Comparison of ENCODE assay signal across 8 cellular contexts in genomic region chr1:121458291-121459048, GRCh38.
A peak's percentile ranks its signal among the peaks of the same experiment; 100 is the strongest.
DNase-seq lines count a peak whose midpoint lies in the region; ATAC-seq lines count a peak whose summit lies in the region.

No MANE protein-coding gene starts in this region.

- H3K9me3 Mint-ChIP-seq in activated CD8-positive, alpha-beta memory T cell treated with anti-CD3 and anti-CD28 coated beads, Interleukin-2, amount 10 ng/mL, durations not matched to agents 7 days and 5 days (ENCODE audit: low read depth), result peaks cover 2% of the 10 kb centered on the region
- H3K9me3 Mint-ChIP-seq in stimulated activated naive B cell treated with anti-CD40 and anti-IgM and Interleukin-4, amounts not matched to agents 10 μg/mL and 1 μg/mL and 100 μg/mL, for 72 hours, result peaks cover 0 to 1% of the 10 kb centered on the region in 2 donors
- H3K9me3 Mint-ChIP-seq in activated naive CD4-positive, alpha-beta T cell treated with anti-CD3 and anti-CD28 coated beads for 36 hours, result no peaks in the 10 kb centered on the region

- H3K27me3 Mint-ChIP-seq in activated CD8-positive, alpha-beta memory T cell treated with anti-CD3 and anti-CD28 coated beads, Interleukin-2, amount 10 ng/mL, durations not matched to agents 7 days and 5 days, result peaks cover 6% of the 10 kb centered on the region
- peaks cover 0 to 10% of the 10 kb centered on the region in 2 donors for H3K27me3 Mint-ChIP-seq in stimulated activated naive B cell treated with anti-CD40 and anti-IgM and Interleukin-4, amounts not matched to agents 10 μg/mL and 1 μg/mL and 100 μg/mL, for 72 hours
- peaks cover 2% of the 10 kb centered on the region for H3K27me3 Mint-ChIP-seq in activated naive CD4-positive, alpha-beta T cell treated with anti-CD3 and anti-CD28 coated beads for 36 hours (ENCODE audit: low read depth)

- intact Hi-C loops in activated naive CD4-positive, alpha-beta T cell treated with anti-CD3 and anti-CD28 coated beads for 36 hours (cut with micrococcal nuclease), result loop anchor here (10.0 kb wide), 1 partner anchor 54 kb away; no protein-coding TSS in a partner anchor

- H3K4me1 Mint-ChIP-seq in activated CD8-positive, alpha-beta memory T cell treated with anti-CD3 and anti-CD28 coated beads, Interleukin-2, amount 10 ng/mL, durations not matched to agents 7 days and 5 days, result peaks cover 14% of the 10 kb centered on the region
- H3K4me1 Mint-ChIP-seq in stimulated activated naive B cell treated with anti-CD40 and anti-IgM and Interleukin-4, amounts not matched to agents 10 μg/mL and 1 μg/mL and 100 μg/mL, for 72 hours, result peaks cover 3 to 6% of the 10 kb centered on the region in 2 donors
- peaks cover 14% of the 10 kb centered on the region for H3K4me1 Mint-ChIP-seq in activated naive CD4-positive, alpha-beta T cell treated with anti-CD3 and anti-CD28 coated beads for 36 hours (ENCODE audit: low read depth)

- H3K4me3 Mint-ChIP-seq in activated CD8-positive, alpha-beta memory T cell treated with anti-CD3 and anti-CD28 coated beads, Interleukin-2, amount 10 ng/mL, durations not matched to agents 7 days and 5 days, result peak overlapping the region; percentile 65
- H3K4me3 Mint-ChIP-seq in stimulated activated naive B cell treated with anti-CD40 and anti-IgM and Interleukin-4, amounts not matched to agents 10 μg/mL and 1 μg/mL and 100 μg/mL, for 72 hours, result peak overlapping the region; percentile 23 to 39
- H3K4me3 Mint-ChIP-seq in activated naive CD4-positive, alpha-beta T cell treated with anti-CD3 and anti-CD28 coated beads for 36 hours, result no peak overlapping the region

- peak; percentile 97 for ATAC-seq in activated CD8-positive, alpha-beta memory T cell treated with anti-CD3 and anti-CD28 coated beads, Interleukin-2, amount 10 ng/mL, durations not matched to agents 7 days and 5 days
- peak; percentile 83 for ATAC-seq in HG03025 (IDR thresholded peaks at IDR 0.05; ENCODE audit: low FRiP score, unreplicated experiment)
- ATAC-seq in stimulated activated naive B cell treated with anti-CD40 and anti-IgM and Interleukin-4, amounts not matched to agents 10 μg/mL and 1 μg/mL and 100 μg/mL, for 72 hours (replicated peaks), result peak; percentile 100

- no peak for DNase-seq in activated CD8-positive, alpha-beta memory T cell treated with anti-CD3 and anti-CD28 coated beads, Interleukin-2, amount 10 ng/mL, durations not matched to agents 7 days and 5 days
- DNase-seq in activated CD8-positive, alpha-beta memory T cell treated with anti-CD3 and anti-CD28 coated beads, Interleukin-2, amount 50 U/mL, for 4 hours, result no peak
- DNase-seq in SK-MEL-5 (ENCODE audit: low read depth, low spot score) (peak; percentile 19), SW 1271 (lab: John Stamatoyannopoulos, UW) (no peak)
- DNase-seq in stimulated activated naive B cell treated with anti-CD40 and anti-IgM and Interleukin-4, amounts not matched to agents 10 μg/mL and 1 μg/mL and 100 μg/mL, for 72 hours, result no peak
- no peak for DNase-seq in effector CD4-positive, alpha-beta T cell
- no peak for DNase-seq in activated naive CD4-positive, alpha-beta T cell treated with anti-CD3 and anti-CD28 coated beads for 36 hours

- peaks cover 11% of the 10 kb centered on the region for H3K36me3 Mint-ChIP-seq in activated CD8-positive, alpha-beta memory T cell treated with anti-CD3 and anti-CD28 coated beads, Interleukin-2, amount 10 ng/mL, durations not matched to agents 7 days and 5 days
- no peaks in the 10 kb centered on the region for H3K36me3 Mint-ChIP-seq in stimulated activated naive B cell treated with anti-CD40 and anti-IgM and Interleukin-4, amounts not matched to agents 10 μg/mL and 1 μg/mL and 100 μg/mL, for 72 hours
- H3K36me3 Mint-ChIP-seq in activated naive CD4-positive, alpha-beta T cell treated with anti-CD3 and anti-CD28 coated beads for 36 hours (ENCODE audit: low read depth), result peaks cover 1% of the 10 kb centered on the region

- CTCF ChIA-PET in activated CD8-positive, alpha-beta memory T cell treated with anti-CD3 and anti-CD28 coated beads, Interleukin-2, amount 10 ng/mL, durations not matched to agents 7 days and 5 days (lab: Charles Lee), result interaction anchor here (1.3 kb wide), 1 partner anchor 58 kb away, joined by 6 read pairs; no protein-coding TSS in a partner anchor
- CTCF ChIA-PET in activated naive CD4-positive, alpha-beta T cell treated with anti-CD3 and anti-CD28 coated beads for 36 hours (lab: Charles Lee), result interaction anchor here (0.9 to 1.6 kb wide), 2 partner anchors 12 to 60 kb away, joined by 3 to 4 read pairs; no protein-coding TSS in a partner anchor

- H3K27ac Mint-ChIP-seq in activated CD8-positive, alpha-beta memory T cell treated with anti-CD3 and anti-CD28 coated beads, Interleukin-2, amount 10 ng/mL, durations not matched to agents 7 days and 5 days, result peak overlapping the region; percentile 76
- peak overlapping the region; percentile 9 for H3K27ac Mint-ChIP-seq in stimulated activated naive B cell treated with anti-CD40 and anti-IgM and Interleukin-4, amounts not matched to agents 10 μg/mL and 1 μg/mL and 100 μg/mL, for 72 hours
- H3K27ac Mint-ChIP-seq in activated naive CD4-positive, alpha-beta T cell treated with anti-CD3 and anti-CD28 coated beads for 36 hours, result no peak overlapping the region

- in situ Hi-C loops in SK-MEL-5 (cut with HindIII; ENCODE audit: low pct_unique_long_range_greater_than_20kb, low sequenced_read_pairs), result no loop called here
